11 cellular contexts compared by ENCODE assay signal in the genomic region with DNA sequence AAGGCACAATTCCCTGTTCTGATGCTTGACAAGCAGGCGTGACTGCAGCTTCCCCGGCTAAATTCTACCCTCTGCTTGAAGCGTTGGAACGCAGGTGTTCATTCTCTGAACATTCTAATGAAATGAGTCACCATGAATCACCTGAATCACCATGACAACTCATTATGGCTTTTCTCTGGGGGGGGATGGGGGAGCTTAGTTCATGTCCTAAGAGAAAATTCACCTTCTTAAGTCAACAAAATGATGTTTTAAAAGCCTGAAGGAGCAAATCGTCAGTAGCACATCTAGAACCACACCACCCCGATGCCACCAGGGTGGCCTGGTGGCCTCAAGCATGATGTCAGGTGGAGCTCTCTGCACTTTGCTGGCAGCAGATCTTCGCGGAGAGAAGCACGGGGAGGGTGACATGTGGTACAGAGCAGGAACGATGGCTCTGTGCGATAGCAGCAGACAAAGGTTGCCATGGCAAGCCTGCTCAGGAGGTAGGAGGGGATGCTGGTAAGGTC. TPM values are rescaled to one million over a fixed set of nuclear protein-coding genes. Genes with fewer than 3 reads are reported as not detected.
DNase-seq lines count a peak whose midpoint lies in the region; ATAC-seq and TF ChIP-seq lines count a peak whose summit lies in the region.
"Had no signal": no experiment of that assay in that cellular context is flagged by ENCODE, and none has a peak within 500 bp of the region (broad histone marks: within the 10 kb centered on the region; RNA-seq: fewer than 3 reads in every experiment).

No MANE protein-coding gene starts in this region.

- in situ Hi-C loops in Caki2 (cut with HindIII; ENCODE audit: low pct_unique_long_range_greater_than_20kb, low sequenced_read_pairs) = no loop called here

- intact Hi-C loops in heart left ventricle (cut with DNase I) = no loop called here

- DNase-seq in Caki2 (ENCODE audit: low read depth) (peak; percentile 89), LHCN-M2 (ENCODE audit: low read depth) (peak; percentile 73), SHP77 treated with DMSO at 0.1 percent for 48 hours (lab: John Stamatoyannopoulos, UW) (peak; percentile 91), islet precursor cell (peak; percentile 83), heart left ventricle (no peak), pons (ENCODE audit: low spot score) (no peak)
- DNase-seq: activated naive CD8-positive, alpha-beta T cell treated with anti-CD3 and anti-CD28 coated beads, Interleukin-2, amount 50 U/mL, for 24 hours; KG1 had no signal

- TF ChIP-seq CTCF in heart left ventricle (IDR thresholded peaks at IDR 0.05) = no peak

- WGBS in heart left ventricle, 4 donors = 67 to 78% (median 71%) methylated on average over 11 of the region's 11 CpGs

- ATAC-seq in GM21447 (IDR thresholded peaks at IDR 0.05; ENCODE audit: unreplicated experiment) (no peak), heart left ventricle (no peak), GM18867 (IDR thresholded peaks at IDR 0.05; ENCODE audit: unreplicated experiment) (no peak)

- H3K4me1 ChIP-seq in heart left ventricle = no peaks in the 10 kb centered on the region

- H3K27me3 ChIP-seq in heart left ventricle = peaks cover 0 to 35% (median 0%) of the 10 kb centered on the region in 9 donors

- H3K36me3 ChIP-seq in heart left ventricle = no peaks in the 10 kb centered on the region
- H3K36me3 ChIP-seq: thoracic aorta had no signal

- no peak for TF ChIP-seq POLR2A in heart left ventricle (IDR thresholded peaks at IDR 0.05)

- H3K9me3 ChIP-seq in heart left ventricle = no peaks in the 10 kb centered on the region
- H3K9me3 ChIP-seq: thoracic aorta had no signal

- no peak overlapping the region for H3K27ac ChIP-seq in heart left ventricle
- H3K27ac ChIP-seq: thoracic aorta had no signal

- H3K4me3 ChIP-seq in heart left ventricle = no peak overlapping the region
- H3K4me3 ChIP-seq: thoracic aorta had no signal

RNA-seq across cellular contexts. Expression of a gene that starts 33.8 kb away (rescaled TPM):
- total RNA-seq in Caki2 (2014; rRNA removed; shearing (Covaris generic); ENCODE audit: low replicate concordance) = 0.90 and 4.4 TPM in 2 replicates
- not detected in 2 replicates for total RNA-seq in LHCN-M2 (2014; rRNA removed)
- not detected for polyA plus RNA-seq in LHCN-M2 (2012)
- not detected for total RNA-seq in heart left ventricle
- under 1 TPM in 1 of 2 donors, not detected in 1; 0.08 TPM for polyA plus RNA-seq in heart left ventricle

Comparison
In these comparisons a context has a peak if more than half of its experiments do, and no peak if none do; other contexts are left out.
1. DNase-seq: peak in Caki2 (single experiment), LHCN-M2 (single experiment), SHP77 treated with DMSO at 0.1 percent for 48 hours (single experiment) and islet precursor cell (single experiment); none in heart left ventricle (0 of 5) and pons (single experiment).